Comparison of ENCODE assay signal across 1 cellular context in genomic region chr16:3542153-3542550, GRCh38.
TF ChIP-seq lines count a peak whose summit lies in the region.

No MANE protein-coding gene starts in this region.

TF ChIP-seq in H1, 55 proteins besides CTCF, POLR2A, EP300 and RAD21:
- no peak for TF ChIP-seq ZNF274 (IDR thresholded peaks at IDR 0.05; ENCODE audit: borderline replicate concordance, extremely low read depth, low read length)
